In genomic region chr14:89493406-89493805, GRCh38 we compare ENCODE assay signal across 20 cellular contexts.
DNase-seq lines count a peak whose midpoint lies in the region; ATAC-seq and TF ChIP-seq lines count a peak whose summit lies in the region.
"Had no signal": no experiment of that assay in that cellular context is flagged by ENCODE, and none has a peak within 500 bp of the region (broad histone marks: within the 10 kb centered on the region; RNA-seq: fewer than 3 reads in every experiment).

No MANE protein-coding gene starts in this region.

- H3K79me2 ChIP-seq in SU-DHL-6 (ENCODE audit: insufficient read depth, low read length), result no peaks in the 10 kb centered on the region
- H3K79me2 ChIP-seq: hepatocyte had no signal

- peak overlapping the region; percentile 79 for H3K4me2 ChIP-seq in SU-DHL-6 (ENCODE audit: low read depth, low read length, poor library complexity, severe bottlenecking)
- H3K4me2 ChIP-seq: hepatocyte had no signal

- no peak for ATAC-seq in GM19463 (IDR thresholded peaks at IDR 0.05; ENCODE audit: unreplicated experiment)
- ATAC-seq: activated naive CD8-positive, alpha-beta T cell treated with anti-CD3 and anti-CD28 coated beads, Interleukin-2, amount 50 U/mL, for 24 hours; gastrocnemius medialis; left colon had no signal

- H3K4me1 ChIP-seq in subcutaneous abdominal adipose tissue (ENCODE audit: control insufficient read depth in 5 of 5, insufficient read depth in 5 of 5, low read length in 5 of 5), result peaks cover 2 to 32% (median 27%) of the 10 kb centered on the region in 5 donors

- H3K4me3 ChIP-seq in SU-DHL-6 (ENCODE audit: insufficient read depth, low read length, poor library complexity, severe bottlenecking), result peak overlapping the region; percentile 42
- no peak overlapping the region for H3K4me3 ChIP-seq in subcutaneous abdominal adipose tissue (ENCODE audit: low read depth in 1 of 5, low read length in 5 of 5)
- H3K4me3 ChIP-seq: gastrocnemius medialis, hepatocyte, SK-N-MC had no signal

- H3K36me3 ChIP-seq in SU-DHL-6 (ENCODE audit: low read length) (no peaks in the 10 kb centered on the region), subcutaneous abdominal adipose tissue (ENCODE audit: control insufficient read depth in 5 of 5, insufficient read depth in 5 of 5, low read length in 5 of 5) (peaks cover 0 to 3% (median 0%) of the 10 kb centered on the region in 5 donors)
- H3K36me3 ChIP-seq: gastrocnemius medialis had no signal

- no peaks in the 10 kb centered on the region for H3K9me3 ChIP-seq in SU-DHL-6 (ENCODE audit: insufficient read depth, low read length)
- no peaks in the 10 kb centered on the region for H3K9me3 ChIP-seq in subcutaneous abdominal adipose tissue (ENCODE audit: control insufficient read depth in 5 of 5, low read length in 5 of 5)
- H3K9me3 ChIP-seq: gastrocnemius medialis had no signal

- H2AFZ ChIP-seq in SU-DHL-6 (ENCODE audit: low read depth, low read length, severe bottlenecking), result no peak overlapping the region
- H2AFZ ChIP-seq: hepatocyte had no signal

- H3K9ac ChIP-seq in SU-DHL-6 (ENCODE audit: low read length), result peak overlapping the region; percentile 19
- peak overlapping the region in 1 of 5 donors; percentile 28 for H3K9ac ChIP-seq in subcutaneous abdominal adipose tissue (ENCODE audit: low read length in 5 of 5)

- no peaks in the 10 kb centered on the region for H3K9me2 ChIP-seq in SU-DHL-6 (replicated peaks; ENCODE audit: insufficient read depth, low read length)

- H3K27ac ChIP-seq in SU-DHL-6 (ENCODE audit: low read depth, low read length) (no peak overlapping the region), subcutaneous abdominal adipose tissue (ENCODE audit: low read depth, low read length) (peak overlapping the region; percentile 61)
- H3K27ac ChIP-seq: gastrocnemius medialis, hepatocyte, SK-N-MC had no signal

- H3F3A ChIP-seq in SU-DHL-6 (ENCODE audit: insufficient read depth), result no peaks in the 10 kb centered on the region; the same call in 1 of the 2 replicates

- H3K27me3 ChIP-seq in SU-DHL-6 (ENCODE audit: low read length), result no peaks in the 10 kb centered on the region
- H3K27me3 ChIP-seq in subcutaneous abdominal adipose tissue (ENCODE audit: control insufficient read depth in 5 of 5, insufficient read depth in 4 of 5, low read length in 5 of 5), result no peaks in the 10 kb centered on the region
- H3K27me3 ChIP-seq: gastrocnemius medialis, hepatocyte had no signal

- DNase-seq in NCI-H2171 treated with DMSO at 0.1 percent for 48 hours (lab: John Stamatoyannopoulos, UW) (peak; percentile 16), NCI-H2171 (lab: John Stamatoyannopoulos, UW) (no peak), kidney tubule cell (ENCODE audit: low spot score) (peak; percentile 19), AG08395 (ENCODE audit: low spot score) (no peak), GM19238 (ENCODE audit: insufficient read length, low spot score) (no peak)
- DNase-seq: 8988T; activated CD4-positive, alpha-beta T cell treated with anti-CD3 and anti-CD28 coated beads, Interleukin-2, amount 10 ng/mL, durations not matched to agents 24 days and 14 days; activated gamma-delta T cell; activated naive CD8-positive, alpha-beta T cell treated with anti-CD3 and anti-CD28 coated beads, Interleukin-2, amount 50 U/mL, for 24 hours; central memory CD4-positive, alpha-beta T cell; gastrocnemius medialis; left colon; NCI-H1694 treated with DMSO at 0.1 percent for 48 hours; occipital lobe; T-helper 2 cell had no signal

- no peak for TF ChIP-seq CTCF in SU-DHL-6 (IDR thresholded peaks at IDR 0.05; ENCODE audit: insufficient read depth, low read length, poor library complexity, severe bottlenecking)

- no peaks in the 10 kb centered on the region for H4K20me1 ChIP-seq in SU-DHL-6 (ENCODE audit: low read depth, low read length)

Comparison
In these comparisons a context has a peak if more than half of its experiments do, and no peak if none do; other contexts are left out.
1. DNase-seq: peak in NCI-H2171 treated with DMSO at 0.1 percent for 48 hours (single experiment) and kidney tubule cell (single experiment); none in NCI-H2171 (single experiment), AG08395 (single experiment) and GM19238 (single experiment).